1 cellular context compared by ENCODE assay signal in genomic region chr5:60672693-60673264, GRCh38.
TF ChIP-seq lines count a peak whose summit lies in the region.

No MANE protein-coding gene starts in this region.

TF ChIP-seq in HepG2, 621 proteins besides CTCF, POLR2A, EP300 and RAD21 (continued from another document):
- TF ChIP-seq BCL3 (CRISPR knock-in tag; IDR thresholded peaks at IDR 0.05) = no peak; the same call in 1 of the 2 replicates
- TF ChIP-seq HMGXB4 (CRISPR knock-in tag; IDR thresholded peaks at IDR 0.05; ENCODE audit: borderline replicate concordance in 1 of 2, low read depth in 1 of 2) = peak in 1 of 2 experiments; percentile 53; a peak in 2 of 4 replicates
- peak; percentile 97 for TF ChIP-seq AHDC1 (CRISPR knock-in tag; IDR thresholded peaks at IDR 0.05; ENCODE audit: borderline replicate concordance)
- TF ChIP-seq BCLAF1 (IDR thresholded peaks at IDR 0.05) = no peak
- TF ChIP-seq GABPB1 (CRISPR knock-in tag; IDR thresholded peaks at IDR 0.05) = peak; percentile 37; the same call in 1 of the 2 replicates
- TF ChIP-seq ZNF101 (CRISPR knock-in tag; IDR thresholded peaks at IDR 0.05; ENCODE audit: borderline replicate concordance, low read depth) = no peak
- TF ChIP-seq ZNF20 (CRISPR knock-in tag; IDR thresholded peaks at IDR 0.05) = no peak
- no peak for TF ChIP-seq ZSCAN30 (CRISPR knock-in tag; IDR thresholded peaks at IDR 0.05)
- no peak for TF ChIP-seq ZNF18 (CRISPR knock-in tag; IDR thresholded peaks at IDR 0.05; ENCODE audit: insufficient replicate concordance)
- no peak for TF ChIP-seq GMEB1 (CRISPR knock-in tag; IDR thresholded peaks at IDR 0.05; ENCODE audit: borderline replicate concordance)
- TF ChIP-seq ZNF503 (CRISPR knock-in tag; IDR thresholded peaks at IDR 0.05) = peak; percentile 98
- TF ChIP-seq HNF4G (IDR thresholded peaks at IDR 0.05; ENCODE audit: borderline replicate concordance, low read depth, low read length) = peak; percentile 89
- TF ChIP-seq HNF4G (CRISPR knock-in tag; IDR thresholded peaks at IDR 0.05; ENCODE audit: borderline replicate concordance, low read depth) = peak; percentile 87
- no peak for TF ChIP-seq ZNF224 (CRISPR knock-in tag; IDR thresholded peaks at IDR 0.05)
- TF ChIP-seq ZNF180 (CRISPR knock-in tag; IDR thresholded peaks at IDR 0.05; ENCODE audit: borderline replicate concordance, low read depth) = no peak
- peak; percentile 9; the same call in 1 of the 2 replicates for TF ChIP-seq JUNB (CRISPR knock-in tag; IDR thresholded peaks at IDR 0.05; ENCODE audit: borderline replicate concordance)
- TF ChIP-seq ZNF253 (CRISPR knock-in tag; IDR thresholded peaks at IDR 0.05; ENCODE audit: borderline replicate concordance) = no peak
- no peak for TF ChIP-seq MIER2 (CRISPR knock-in tag; IDR thresholded peaks at IDR 0.05)
- TF ChIP-seq SKI (IDR thresholded peaks at IDR 0.05; ENCODE audit: partially characterized antibody) = peak; percentile 75
- no peak for TF ChIP-seq ZNF577 (CRISPR knock-in tag; IDR thresholded peaks at IDR 0.05; ENCODE audit: borderline replicate concordance, low read depth)
- TF ChIP-seq ZNF562 (CRISPR knock-in tag; IDR thresholded peaks at IDR 0.05; ENCODE audit: borderline replicate concordance) = no peak
- no peak for TF ChIP-seq JARID2 (CRISPR knock-in tag; IDR thresholded peaks at IDR 0.05; ENCODE audit: insufficient replicate concordance)
- TF ChIP-seq SMARCE1 (IDR thresholded peaks at IDR 0.05; ENCODE audit: borderline replicate concordance) = no peak
- no peak; the same call in 1 of the 2 replicates for TF ChIP-seq ZSCAN31 (CRISPR knock-in tag; IDR thresholded peaks at IDR 0.05; ENCODE audit: low read depth)
- TF ChIP-seq IRF9 (CRISPR knock-in tag; IDR thresholded peaks at IDR 0.05; ENCODE audit: borderline replicate concordance) = no peak
- no peak for TF ChIP-seq RNF2 (conservative IDR thresholded peaks at IDR 0.05; ENCODE audit: low read depth)
- no peak for TF ChIP-seq ZNF674 (CRISPR knock-in tag; IDR thresholded peaks at IDR 0.05; ENCODE audit: low read depth)
TF ChIP-seq in HepG2: peak in this region for 236.
